In genomic region chr4:13783800-13784411, GRCh38 we compare ENCODE assay signal across 1 cellular context.
TF ChIP-seq lines count a peak whose summit lies in the region.

No MANE protein-coding gene starts in this region.

TF ChIP-seq in GM12878, 131 proteins besides CTCF, POLR2A, EP300 and RAD21 (continued from another document):
- TF ChIP-seq E2F8 (IDR thresholded peaks at IDR 0.05; ENCODE audit: low read depth, partially characterized antibody) (no peak), HSF1 (IDR thresholded peaks at IDR 0.05; ENCODE audit: low read depth, low read length) (no peak), CUX1 (IDR thresholded peaks at IDR 0.05; ENCODE audit: insufficient replicate concordance, low read depth, low read length) (no peak), BCL3 (IDR thresholded peaks at IDR 0.05; ENCODE audit: borderline replicate concordance, insufficient read depth, low read depth, low read length, poor library complexity, severe bottlenecking) (no peak), BCL11A (IDR thresholded peaks at IDR 0.05; ENCODE audit: low read depth, low read length) (0 out of 2 replicates have a peak, but pooled peaks have one; percentile 50), SKIL (IDR thresholded peaks at IDR 0.05; ENCODE audit: low read depth, poor library complexity, severe bottlenecking) (no peak), BHLHE40 (IDR thresholded peaks at IDR 0.05; ENCODE audit: borderline replicate concordance in 1 of 2, low read depth in 2 of 2, low read length in 1 of 2) (0 out of 4 replicates have a peak, but pooled peaks of 1 of the 2 experiments have one; percentile 4), SUZ12 (IDR thresholded peaks at IDR 0.05; ENCODE audit: unreplicated experiment) (no peak), ETV6 (conservative IDR thresholded peaks at IDR 0.05 in 1 of 2, IDR thresholded peaks at IDR 0.05 in 1 of 2; ENCODE audit: borderline replicate concordance in 1 of 2, low read depth in 1 of 2) (no peak), SPI1 (IDR thresholded peaks at IDR 0.05; ENCODE audit: borderline replicate concordance, insufficient read depth, low read depth, low read length) (no peak), RAD51 (IDR thresholded peaks at IDR 0.05) (no peak), IRF5 (IDR thresholded peaks at IDR 0.05; ENCODE audit: borderline replicate concordance) (no peak), EED (IDR thresholded peaks at IDR 0.05; ENCODE audit: low read depth) (peak; percentile 58; the same call in 1 of the 2 replicates), RELB (IDR thresholded peaks at IDR 0.05; ENCODE audit: low read depth) (peak; percentile 24; the same call in 1 of the 2 replicates), SMARCA5 (IDR thresholded peaks at IDR 0.05) (0 out of 2 replicates have a peak, but pooled peaks have one; percentile 58), NFIC (IDR thresholded peaks at IDR 0.05; ENCODE audit: low read depth, low read length) (peak; percentile 46; the same call in 1 of the 2 replicates), CBFB (IDR thresholded peaks at IDR 0.05; ENCODE audit: low read depth) (no peak), NFXL1 (IDR thresholded peaks at IDR 0.05; ENCODE audit: borderline replicate concordance) (no peak), LARP7 (IDR thresholded peaks at IDR 0.05) (no peak), CREM (IDR thresholded peaks at IDR 0.05; ENCODE audit: low read depth) (peak; percentile 10; the same call in 1 of the 2 replicates), RUNX3 (IDR thresholded peaks at IDR 0.05; ENCODE audit: low read length) (peak; percentile 34; the same call in 1 of the 2 replicates), KAT2A (conservative IDR thresholded peaks at IDR 0.05; ENCODE audit: control insufficient read depth, low read depth, low read length) (no peak), JUNB (IDR thresholded peaks at IDR 0.05) (peak; percentile 61)
